8 cellular contexts compared by ENCODE assay signal in the genomic region with DNA sequence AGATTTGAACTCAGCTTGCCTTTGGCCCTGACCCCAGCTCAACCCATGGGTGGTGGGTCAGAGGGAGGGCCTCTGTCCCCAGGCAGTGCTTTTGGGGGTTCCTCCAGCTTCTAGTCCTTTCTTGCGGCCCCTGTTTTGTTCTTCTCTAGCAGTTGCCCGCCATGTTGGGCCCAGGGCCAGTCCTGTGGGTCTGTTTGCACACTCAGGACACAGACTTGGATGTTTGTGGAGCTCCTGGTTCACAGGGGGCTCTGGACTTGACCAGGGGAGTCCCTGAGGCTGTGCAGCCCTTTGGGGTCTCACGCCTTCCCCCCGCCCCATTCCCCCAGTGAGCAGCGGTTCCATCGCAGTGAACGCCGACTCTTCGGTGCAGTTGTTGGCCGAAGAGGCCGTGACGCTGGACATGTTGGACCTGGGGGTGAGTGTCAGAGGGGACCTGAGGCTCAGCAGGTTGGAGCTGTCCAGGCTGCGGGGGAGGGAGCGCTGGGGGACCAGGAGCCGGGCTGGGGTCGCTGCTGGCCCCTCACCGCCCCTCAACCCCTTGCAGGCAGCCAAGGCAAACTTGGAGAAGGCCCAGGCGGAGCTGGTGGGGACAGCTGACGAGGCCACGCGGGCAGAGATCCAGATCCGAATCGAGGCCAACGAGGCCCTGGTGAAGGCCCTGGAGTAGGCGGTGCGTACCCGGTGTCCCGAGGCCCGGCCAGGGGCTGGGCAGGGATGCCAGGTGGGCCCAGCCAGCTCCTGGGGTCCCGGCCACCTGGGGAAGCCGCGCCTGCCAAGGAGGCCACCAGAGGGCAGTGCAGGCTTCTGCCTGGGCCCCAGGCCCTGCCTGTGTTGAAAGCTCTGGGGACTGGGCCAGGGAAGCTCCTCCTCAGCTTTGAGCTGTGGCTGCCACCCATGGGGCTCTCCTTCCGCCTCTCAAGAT. TPM values are rescaled to one million over a fixed set of nuclear protein-coding genes. Genes with fewer than 3 reads are reported as not detected.
DNase-seq lines count a peak whose midpoint lies in the region; ATAC-seq and TF ChIP-seq lines count a peak whose summit lies in the region.

No MANE protein-coding gene starts in this region.

- intact Hi-C loops in colonic mucosa (cut with DNase I) (loop anchor here (2.0 kb wide), 1 partner anchor 23 kb away; no protein-coding TSS in a partner anchor), right lobe of liver (cut with DNase I) (loop anchor here in 1 of 2 donors (1.0 kb wide), 1 partner anchor 23 kb away; no protein-coding TSS in a partner anchor)

- ATAC-seq in right lobe of liver (peak; percentile 48 to 58 (median 52)), HG03025 (IDR thresholded peaks at IDR 0.05; ENCODE audit: low FRiP score, unreplicated experiment) (no peak)

- TF ChIP-seq POLR2A in right lobe of liver (IDR thresholded peaks at IDR 0.05), result no peak

- peak overlapping the region; percentile 10 for H3K4me3 ChIP-seq in colonic mucosa
- peak overlapping the region; percentile 8 to 40 (median 21) for H3K4me3 ChIP-seq in right lobe of liver

- H3K9me3 ChIP-seq in colonic mucosa (no peaks in the 10 kb centered on the region), right lobe of liver (no peaks in the 10 kb centered on the region)

- H3K4me1 ChIP-seq in colonic mucosa (peaks cover 34% of the 10 kb centered on the region), right lobe of liver (peaks cover 0 to 73% (median 30%) of the 10 kb centered on the region in 4 donors)

- WGBS in right lobe of liver (ENCODE audit: insufficient coverage, low coverage, low lambda C conversion rate, missing lambda C conversion rate), result no CpG with 5 or more reads among the region's 33 CpGs

- peak; percentile 35 to 68 for DNase-seq in SHP77 (lab: John Stamatoyannopoulos, UW)
- no peak for DNase-seq in SHP77 treated with DMSO at 0.1 percent for 48 hours (lab: John Stamatoyannopoulos, UW)
- peak; percentile 84 for DNase-seq in NCI-H2171 treated with DMSO at 0.1 percent for 48 hours (lab: John Stamatoyannopoulos, UW)
- DNase-seq in activated CD4-positive, alpha-beta T cell treated with anti-CD3 and anti-CD28 coated beads for 48 hours, result peak; percentile 88
- DNase-seq in colonic mucosa, result peak; percentile 91
- peak; percentile 90 to 94 (median 94) for DNase-seq in right lobe of liver
- DNase-seq in stimulated activated CD4-positive, alpha-beta T cell treated with anti-CD3 and anti-CD28 coated beads, Interleukin-4, amount 100 ng/mL, for 4 hours, result peak; percentile 80 to 82

- H3K36me3 ChIP-seq in colonic mucosa (no peaks in the 10 kb centered on the region), right lobe of liver (no peaks in the 10 kb centered on the region)

- peak overlapping the region; percentile 70 for H3K9ac ChIP-seq in colonic mucosa (ENCODE audit: low read depth in 2 of 2, low read length in 2 of 2)

- H3K27me3 ChIP-seq in colonic mucosa (no peaks in the 10 kb centered on the region), right lobe of liver (no peaks in the 10 kb centered on the region)

- peak overlapping the region; percentile 97 for H3K27ac ChIP-seq in colonic mucosa
- peak overlapping the region; percentile 59 to 92 (median 66) for H3K27ac ChIP-seq in right lobe of liver

- peak; percentile 94 for TF ChIP-seq CTCF in colonic mucosa (IDR thresholded peaks at IDR 0.05)
- TF ChIP-seq CTCF in right lobe of liver (IDR thresholded peaks at IDR 0.05), result peak; percentile 98 to 99 (median 98)

RNA-seq across cellular contexts. Expression of a gene that starts 2.5 kb away (rescaled TPM):
- total RNA-seq in colonic mucosa, result 100 to 1,000 TPM; 359 to 627 TPM
- total RNA-seq in right lobe of liver, result 100 to 1,000 TPM in 5 of 6 experiments, 10 to 100 TPM in 1; 98.1 to 240 (median 137) TPM

RNA-seq across cellular contexts. Expression of a gene that starts 4.4 kb away (rescaled TPM):
- total RNA-seq in colonic mucosa, result 100 to 1,000 TPM; 172 to 177 TPM
- total RNA-seq in right lobe of liver, result 10 to 100 TPM; 22.3 to 55.1 (median 29.3) TPM

RNA-seq across cellular contexts. Expression of a gene that starts 6.2 kb away (rescaled TPM):
- under 1 TPM; 0.22 to 0.48 TPM for total RNA-seq in colonic mucosa
- under 1 TPM; 0.15 to 0.62 (median 0.31) TPM for total RNA-seq in right lobe of liver

RNA-seq across cellular contexts. Expression of a gene that starts 25.1 kb away (rescaled TPM):
- total RNA-seq in colonic mucosa (100 to 1,000 TPM; 163 to 179 TPM), right lobe of liver (100 to 1,000 TPM in 2 of 6 experiments, 10 to 100 TPM in 4; 69.2 to 111 (median 89.5) TPM)

RNA-seq across cellular contexts. Expression of a gene that starts 31.3 kb away (rescaled TPM):
- total RNA-seq in colonic mucosa, result 100 to 1,000 TPM in 1 of 2 donors, 10 to 100 TPM in 1; 41.8 to 114 TPM
- 100 to 1,000 TPM in 1 of 6 experiments, 10 to 100 TPM in 5; 34.0 to 103 (median 43.8) TPM for total RNA-seq in right lobe of liver
